Comparison of ENCODE assay signal across 1 cellular context in genomic region chr6:166275714-166276166, GRCh38.
TF ChIP-seq lines count a peak whose summit lies in the region.

No MANE protein-coding gene starts in this region.

TF ChIP-seq in K562, 482 proteins besides CTCF, POLR2A, EP300 and RAD21 (continued from another document and continues in another):
- TF ChIP-seq CHD7 (IDR thresholded peaks at IDR 0.05; ENCODE audit: low read depth, low read length) (no peak), BACH1 (tag; IDR thresholded peaks at IDR 0.05) (no peak), TAF1 (IDR thresholded peaks at IDR 0.05; ENCODE audit: control insufficient read depth, extremely low read depth, insufficient read depth, low read length, severe bottlenecking) (no peak), AFF1 (IDR thresholded peaks at IDR 0.05; ENCODE audit: low read depth in 1 of 2, partially characterized antibody in 2 of 2) (no peak), STAG1 (CRISPR knock-in tag; IDR thresholded peaks at IDR 0.05; ENCODE audit: borderline replicate concordance) (peak; percentile 76; the same call in 1 of the 2 replicates), PHB (CRISPR knock-in tag; IDR thresholded peaks at IDR 0.05) (no peak), GTF2B (IDR thresholded peaks at IDR 0.05; ENCODE audit: extremely low read depth, insufficient read length) (no peak), ZNF512 (tag; IDR thresholded peaks at IDR 0.05) (no peak), ZNF134 (CRISPR knock-in tag; conservative IDR thresholded peaks at IDR 0.05) (no peak), TEAD2 (tag; IDR thresholded peaks at IDR 0.05) (no peak), CBX8 (IDR thresholded peaks at IDR 0.05; ENCODE audit: borderline replicate concordance, extremely low read depth, low read depth, low read length, poor library complexity, severe bottlenecking) (no peak), ETV5 (CRISPR knock-in tag; IDR thresholded peaks at IDR 0.05; ENCODE audit: low read depth) (no peak), CTBP1 (IDR thresholded peaks at IDR 0.05; ENCODE audit: borderline replicate concordance) (no peak), ARNT (IDR thresholded peaks at IDR 0.05) (no peak), NCOR1 (IDR thresholded peaks at IDR 0.05) (no peak), ATF6 (CRISPR knock-in tag; IDR thresholded peaks at IDR 0.05) (no peak), ZNF431 (CRISPR knock-in tag; IDR thresholded peaks at IDR 0.05) (no peak), NRF1 (conservative IDR thresholded peaks at IDR 0.05 in 1 of 2, IDR thresholded peaks at IDR 0.05 in 1 of 2) (no peak), NCOA2 (IDR thresholded peaks at IDR 0.05; ENCODE audit: partially characterized antibody in 2 of 2) (no peak), ZFP91 (CRISPR knock-in tag; IDR thresholded peaks at IDR 0.05) (no peak), ETV1 (tag; conservative IDR thresholded peaks at IDR 0.05; ENCODE audit: low read depth) (no peak), POLR2H (tag; IDR thresholded peaks at IDR 0.05; ENCODE audit: low read depth) (no peak), BHLHE40 (IDR thresholded peaks at IDR 0.05; ENCODE audit: low read length) (peak; percentile 65), ESRRB (CRISPR knock-in tag; IDR thresholded peaks at IDR 0.05; ENCODE audit: borderline replicate concordance) (no peak), PRMT5 (CRISPR knock-in tag; IDR thresholded peaks at IDR 0.05) (no peak), THRB (CRISPR knock-in tag; conservative IDR thresholded peaks at IDR 0.05) (no peak), ZNF217 (CRISPR knock-in tag; IDR thresholded peaks at IDR 0.05) (no peak), MCM2 (IDR thresholded peaks at IDR 0.05; ENCODE audit: low read depth) (no peak), ILK (tag; IDR thresholded peaks at IDR 0.05; ENCODE audit: borderline replicate concordance, low read depth) (no peak), FOXK2 (conservative IDR thresholded peaks at IDR 0.05 in 1 of 2, IDR thresholded peaks at IDR 0.05 in 1 of 2; ENCODE audit: low read depth in 2 of 2) (no peak), RBM22 (IDR thresholded peaks at IDR 0.05; ENCODE audit: low read depth, low read length, poor library complexity, severe bottlenecking) (no peak), HDAC6 (IDR thresholded peaks at IDR 0.05; ENCODE audit: low read depth, low read length) (no peak), SMARCC2 (IDR thresholded peaks at IDR 0.05; ENCODE audit: low read depth) (no peak), MNT (conservative IDR thresholded peaks at IDR 0.05) (no peak), ELF4 (CRISPR knock-in tag; IDR thresholded peaks at IDR 0.05) (no peak)
